16 cellular contexts compared by ENCODE assay signal in the genomic region with DNA sequence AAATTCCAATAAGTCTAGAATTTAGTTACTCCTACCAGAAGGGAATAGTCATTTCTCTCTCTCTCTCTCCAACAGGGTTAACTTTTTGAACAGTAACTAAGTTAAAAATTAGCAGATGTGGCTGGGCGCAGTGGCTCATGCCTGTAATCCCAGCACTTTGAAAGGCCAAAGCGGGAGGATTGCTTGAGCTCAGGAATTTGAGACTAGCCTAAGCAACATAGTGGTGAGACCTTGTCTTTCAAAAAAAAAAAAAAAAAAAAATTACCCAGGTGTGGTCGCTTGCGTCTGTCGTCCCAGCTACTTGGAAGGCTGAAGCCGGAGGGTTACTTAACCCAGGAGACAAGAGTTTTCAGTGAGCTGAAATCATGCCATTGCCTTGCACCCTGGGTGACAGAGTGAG.
DNase-seq lines count a peak whose midpoint lies in the region; TF ChIP-seq lines count a peak whose summit lies in the region.
"Had no signal": no experiment of that assay in that cellular context is flagged by ENCODE, and none has a peak within 500 bp of the region (broad histone marks: within the 10 kb centered on the region; RNA-seq: fewer than 3 reads in every experiment).

No MANE protein-coding gene starts in this region.

- DNase-seq in ACHN (peak; percentile 65), glomerular visceral epithelial cell (ENCODE audit: extremely low spot score) (peak; percentile 64), kidney glomerular epithelial cell (lab: John Stamatoyannopoulos, UW) (peak; percentile 26), neural progenitor cell (ENCODE audit: low spot score) (peak; percentile 6), mesenteric fat pad (ENCODE audit: low spot score) (no peak)
- DNase-seq in activated CD4-positive, CD25-positive, alpha-beta regulatory T cell (lab: John Stamatoyannopoulos, UW), result no peak
- DNase-seq in central memory CD4-positive, alpha-beta T cell, result no peak
- DNase-seq: AML-193; Caco-2; CD8-positive, alpha-beta memory T cell; DND-41; GDM1; GOT3; H9 had no signal

- H3K79me2 ChIP-seq in neural progenitor cell (ENCODE audit: low read depth), result no peaks in the 10 kb centered on the region

- no peak overlapping the region for H2AFZ ChIP-seq in neural progenitor cell (replicated peaks)

- H3K4me3 ChIP-seq in neural progenitor cell, result no peak overlapping the region
- H3K4me3 ChIP-seq: BLaER1 had no signal

- H3K27ac Mint-ChIP-seq in neural progenitor cell, result no peak overlapping the region
- H3K27ac Mint-ChIP-seq: CD8-positive, alpha-beta memory T cell; H9 had no signal

- no peak for TF ChIP-seq CTCF in neural progenitor cell (IDR thresholded peaks at IDR 0.05)

- H3K4me1 ChIP-seq in neural progenitor cell, result peaks cover 14% of the 10 kb centered on the region
- H3K4me1 ChIP-seq: BLaER1, Caco-2 had no signal

- no peak overlapping the region for H3K9ac ChIP-seq in neural progenitor cell
- H3K9ac ChIP-seq: BLaER1 had no signal

- peaks cover 4% of the 10 kb centered on the region for H3K4me1 Mint-ChIP-seq in neural progenitor cell
- H3K4me1 Mint-ChIP-seq: CD8-positive, alpha-beta memory T cell had no signal

- no peak overlapping the region for H3K27ac ChIP-seq in neural progenitor cell
- H3K27ac ChIP-seq: 22Rv1, BLaER1 had no signal

- no peaks in the 10 kb centered on the region for H3K9me3 Mint-ChIP-seq in neural progenitor cell
- H3K9me3 Mint-ChIP-seq: H9 had no signal

- in situ Hi-C loops in ACHN (cut with HindIII; ENCODE audit: low pct_ligation_motif_present, low pct_unique_long_range_greater_than_20kb, low sequenced_read_pairs), result no loop called here

- no peaks in the 10 kb centered on the region for H3K27me3 Mint-ChIP-seq in neural progenitor cell (ENCODE audit: insufficient read depth, low read depth)
- H3K27me3 Mint-ChIP-seq: CD8-positive, alpha-beta memory T cell had no signal

- H3K9me3 ChIP-seq in neural progenitor cell (ENCODE audit: low read depth), result no peaks in the 10 kb centered on the region
- H3K9me3 ChIP-seq: BLaER1, Caco-2 had no signal

- H3K4me3 Mint-ChIP-seq in neural progenitor cell, result no peak overlapping the region
- H3K4me3 Mint-ChIP-seq: CD8-positive, alpha-beta memory T cell; H9 had no signal

- H3K4me2 ChIP-seq in neural progenitor cell, result no peak overlapping the region
- H3K4me2 ChIP-seq: BLaER1 had no signal

- no peaks in the 10 kb centered on the region for H3K36me3 Mint-ChIP-seq in neural progenitor cell
- H3K36me3 Mint-ChIP-seq: CD8-positive, alpha-beta memory T cell had no signal

- H4K20me1 ChIP-seq in neural progenitor cell (ENCODE audit: low read depth), result no peaks in the 10 kb centered on the region
- H4K20me1 ChIP-seq: BLaER1 had no signal

- peaks cover 10% of the 10 kb centered on the region for H3F3A ChIP-seq in neural progenitor cell (ENCODE audit: low read depth)

- H3K27me3 ChIP-seq in neural progenitor cell, result no peaks in the 10 kb centered on the region
- H3K27me3 ChIP-seq: BLaER1 had no signal

- no peaks in the 10 kb centered on the region for H3K36me3 ChIP-seq in neural progenitor cell
- H3K36me3 ChIP-seq: BLaER1 had no signal

Comparison
In these comparisons a context has a peak if more than half of its experiments do, and no peak if none do; other contexts are left out.
1. DNase-seq: peak in ACHN (single experiment), glomerular visceral epithelial cell (single experiment), kidney glomerular epithelial cell (single experiment) and neural progenitor cell (single experiment); none in activated CD4-positive, CD25-positive, alpha-beta regulatory T cell (0 of 4), mesenteric fat pad (single experiment) and central memory CD4-positive, alpha-beta T cell (single experiment).